8 cellular contexts compared by ENCODE assay signal in the genomic region with DNA sequence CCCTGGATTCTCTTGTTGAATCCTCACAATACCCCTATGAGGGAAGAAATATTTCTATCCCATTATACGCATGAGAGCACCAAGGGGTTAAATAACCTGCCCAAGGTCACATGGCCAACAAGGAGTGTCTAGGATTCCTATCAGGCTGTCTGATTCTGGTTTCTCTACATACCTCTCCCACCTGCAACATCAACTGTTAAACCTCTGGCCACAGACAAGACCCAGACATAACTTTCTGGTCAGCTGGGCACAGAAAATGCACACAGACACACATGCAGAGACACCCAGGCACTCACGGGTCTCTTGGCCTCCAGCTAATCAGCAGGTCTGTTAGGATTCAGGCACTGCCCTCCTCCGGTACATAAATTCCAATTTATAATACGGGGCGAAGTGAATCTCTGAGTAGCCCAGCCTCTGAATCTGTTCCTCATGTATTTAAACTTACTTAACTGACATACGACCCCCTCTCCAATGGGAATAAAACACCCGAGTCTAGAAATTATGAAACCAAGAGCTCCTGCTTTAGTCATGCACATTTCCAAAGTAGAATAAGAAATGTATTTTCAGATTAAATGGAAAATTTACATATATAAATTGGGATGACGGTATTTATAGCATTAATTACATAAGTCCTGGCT. TPM values are rescaled to one million over a fixed set of nuclear protein-coding genes. Genes with fewer than 3 reads are reported as not detected.
DNase-seq lines count a peak whose midpoint lies in the region; ATAC-seq, FAIRE-seq and TF ChIP-seq lines count a peak whose summit lies in the region.

No MANE protein-coding gene starts in this region.

- H3K27ac ChIP-seq in ovary: peak overlapping the region in 1 of 2 donors; percentile 78

- peak; percentile 45 for FAIRE-seq in RCC 7860 (lab: Jason Lieb, UNC)

- TF ChIP-seq EP300 in ovary (IDR thresholded peaks at IDR 0.05): no peak

- in situ Hi-C loops in Caki2 (cut with HindIII; ENCODE audit: low pct_unique_long_range_greater_than_20kb, low sequenced_read_pairs): no loop called here

- H3K4me3 ChIP-seq in ovary: peak overlapping the region; percentile 80

- intact Hi-C loops in ovary (cut with DNase I): loop anchor here in 1 of 4 donors (5.0 kb wide), 1 partner anchor 47 kb away; no protein-coding TSS in a partner anchor

- DNase-seq in Caki2 (ENCODE audit: low read depth) (peak; percentile 60), RCC 7860 (ENCODE audit: low spot score) (peak; percentile 50), erythroblast (lab: John Stamatoyannopoulos, UW) (peak; percentile 26 to 33), ovary (no peak), NOMO-1 (lab: John Stamatoyannopoulos, UW; ENCODE audit: unreplicated experiment in 2 of 2) (no peak), NCI-H1436 (lab: John Stamatoyannopoulos, UW) (no peak), foreskin melanocyte (no peak)

- no peak for ATAC-seq in GM21528 (IDR thresholded peaks at IDR 0.05; ENCODE audit: low FRiP score, unreplicated experiment)

- no peaks in the 10 kb centered on the region for H3K27me3 ChIP-seq in ovary

- H3K4me1 ChIP-seq in ovary (ENCODE audit: insufficient read depth): peaks cover 16% of the 10 kb centered on the region

- H3K9me3 ChIP-seq in ovary: no peaks in the 10 kb centered on the region

- TF ChIP-seq CTCF in ovary (IDR thresholded peaks at IDR 0.05): no peak

- no peak for TF ChIP-seq POLR2A in erythroblast (IDR thresholded peaks at IDR 0.05; ENCODE audit: low read length)
- no peak for TF ChIP-seq POLR2A in ovary (IDR thresholded peaks at IDR 0.05)

- H3K36me3 ChIP-seq in ovary: no peaks in the 10 kb centered on the region

- 25 to 30% (median 28%) methylated on average over 8 of the region's 8 CpGs for WGBS in ovary, 3 donors

RNA-seq across cellular contexts. Expression of a gene that starts 1.5 kb away (rescaled TPM):
- 23.7 and 24.5 TPM in 2 replicates for total RNA-seq in Caki2 (2014; rRNA removed; shearing (Covaris generic); ENCODE audit: low replicate concordance)
- 10 to 100 TPM; 18.7 to 54.5 (median 40.3) TPM for total RNA-seq in ovary
- 10 to 100 TPM; 23.5 to 36.8 TPM for polyA plus RNA-seq in ovary

RNA-seq across cellular contexts. Expression of a gene that starts 28.3 kb away (rescaled TPM):
- not detected in 2 replicates for total RNA-seq in Caki2 (2014; rRNA removed; shearing (Covaris generic); ENCODE audit: low replicate concordance)
- total RNA-seq in ovary: 1 to 10 TPM in 1 of 7 donors, under 1 TPM in 1, not detected in 5; 0.10 to 1.4 TPM
- polyA plus RNA-seq in ovary: under 1 TPM; 0.32 to 0.67 TPM

RNA-seq across cellular contexts. Expression of a gene that starts 37.5 kb away (rescaled TPM):
- not detected in 2 replicates for total RNA-seq in Caki2 (2014; rRNA removed; shearing (Covaris generic); ENCODE audit: low replicate concordance)
- 1 to 10 TPM in 1 of 7 donors, under 1 TPM in 5, not detected in 1; 0.23 to 2.2 (median 0.64) TPM for total RNA-seq in ovary
- polyA plus RNA-seq in ovary: under 1 TPM; 0.05 to 0.07 TPM

RNA-seq across cellular contexts. Expression of a gene that starts 38.2 kb away (rescaled TPM):
- total RNA-seq in Caki2 (2014; rRNA removed; shearing (Covaris generic); ENCODE audit: low replicate concordance): 0.49 and 2.1 TPM in 2 replicates
- total RNA-seq in ovary: 10 to 100 TPM in 4 of 7 donors, 1 to 10 TPM in 3; 8.0 to 13.0 (median 11.3) TPM
- polyA plus RNA-seq in ovary: 1 to 10 TPM; 4.2 to 9.0 TPM

RNA-seq across cellular contexts. Expression of a gene that starts 54.9 kb away (rescaled TPM):
- total RNA-seq in Caki2 (2014; rRNA removed; shearing (Covaris generic); ENCODE audit: low replicate concordance): 8.7 and 11.6 TPM in 2 replicates
- 10 to 100 TPM in 3 of 7 donors, 1 to 10 TPM in 4; 3.8 to 22.4 (median 8.9) TPM for total RNA-seq in ovary
- 1 to 10 TPM; 4.1 to 5.9 TPM for polyA plus RNA-seq in ovary

Comparison
In these comparisons a context has a peak if more than half of its experiments do, and no peak if none do; other contexts are left out.
1. DNase-seq: peak in Caki2 (single experiment), RCC 7860 (single experiment) and erythroblast (2 of 2); none in ovary (0 of 5), NOMO-1 (0 of 2), NCI-H1436 (single experiment) and foreskin melanocyte (single experiment).